Comparison of ENCODE assay signal across 15 cellular contexts in genomic region chr4:28279249-28279648, GRCh38.
"Had no signal": no experiment of that assay in that cellular context is flagged by ENCODE, and none has a peak within 500 bp of the region (broad histone marks: within the 10 kb centered on the region; RNA-seq: fewer than 3 reads in every experiment).

No MANE protein-coding gene starts in this region.

- ATAC-seq: left cardiac atrium, pancreas, right cardiac atrium had no signal

- H3K36me3 ChIP-seq: colonic mucosa, pancreas, suprapubic skin, transverse colon, uterus had no signal

- H3K4me3 ChIP-seq: colonic mucosa, pancreas, suprapubic skin, transverse colon, uterus had no signal

- H3K9me3 ChIP-seq: colonic mucosa, pancreas, transverse colon, uterus had no signal

- H3K27me3 ChIP-seq: colonic mucosa, pancreas, suprapubic skin, transverse colon, uterus had no signal

- H3K4me1 ChIP-seq: colonic mucosa, pancreas, suprapubic skin, transverse colon, uterus had no signal

- H3K27ac ChIP-seq: colonic mucosa, pancreas, suprapubic skin, transverse colon, uterus had no signal

- DNase-seq: activated CD4-positive, alpha-beta memory T cell treated with anti-CD3 and anti-CD28 coated beads for 36 hours; activated CD4-positive, alpha-beta T cell treated with anti-CD3 and anti-CD28 coated beads for 48 hours; activated naive CD4-positive, alpha-beta T cell treated with anti-CD3 and anti-CD28 coated beads for 36 hours; activated naive CD8-positive, alpha-beta T cell treated with anti-CD3 and anti-CD28 coated beads, Interleukin-2, amount 10 ng/mL, durations not matched to agents 7 days and 5 days; activated T-cell treated with anti-CD3 and anti-CD28 coated beads, Interleukin-2, amount 50 U/mL, for 48 hours; amniotic stem cell; colonic mucosa; endodermal cell; left cardiac atrium; pancreas; right cardiac atrium; stimulated activated CD4-positive, alpha-beta T cell treated with anti-CD3 and anti-CD28 coated beads, Interleukin-12 subunit alpha, Interleukin-12 subunit beta, amount 100 ng/mL, for 4 hours; transverse colon; uterus had no signal
